9 cellular contexts compared by ENCODE assay signal in the genomic region with DNA sequence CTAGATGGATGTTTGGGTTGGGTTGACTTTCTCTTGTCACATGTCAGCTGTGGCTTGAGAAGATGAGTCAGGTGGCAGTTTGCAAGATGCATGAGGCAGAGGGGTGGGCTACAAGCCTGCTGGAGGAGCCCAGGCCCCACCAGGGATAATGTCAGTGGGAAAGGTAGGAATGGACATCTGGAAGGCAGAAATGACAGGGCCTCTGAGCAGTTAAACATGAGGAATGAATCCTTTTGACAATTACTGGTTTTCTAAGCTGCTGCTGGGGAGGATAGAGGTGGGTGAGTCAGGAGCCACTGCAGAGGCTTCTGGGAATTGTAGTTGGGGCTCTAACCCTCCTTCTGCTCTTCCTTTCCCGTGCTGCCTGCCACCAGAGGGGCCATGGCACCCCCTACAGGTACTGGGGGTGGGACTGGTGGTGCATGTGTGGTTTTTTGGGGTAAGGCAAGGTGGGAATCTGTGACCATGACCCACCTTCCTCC.
A peak's percentile ranks its signal among the peaks of the same experiment; 100 is the strongest.
DNase-seq lines count a peak whose midpoint lies in the region; TF ChIP-seq lines count a peak whose summit lies in the region.
"Had no signal": no experiment of that assay in that cellular context is flagged by ENCODE, and none has a peak within 500 bp of the region (broad histone marks: within the 10 kb centered on the region; RNA-seq: fewer than 3 reads in every experiment).

No MANE protein-coding gene starts in this region.

- H3K4me3 ChIP-seq in astrocyte of the spinal cord (ENCODE audit: low read depth, low read length): no peak overlapping the region

- DNase-seq in NK-92 treated with Interleukin-12 subunit alpha and Interleukin-12 subunit beta, amount 100 ng/mL, for 24 hours (lab: John Stamatoyannopoulos, UW): peak; percentile 11
- DNase-seq in NK-92 (lab: John Stamatoyannopoulos, UW; ENCODE audit: unreplicated experiment) (no peak), RKO (ENCODE audit: low spot score) (peak; percentile 52), astrocyte of the spinal cord (ENCODE audit: low read depth, low spot score) (no peak), NCI-H526 (lab: John Stamatoyannopoulos, UW) (no peak), NCI-H2171 treated with DMSO at 0.1 percent for 48 hours (lab: John Stamatoyannopoulos, UW) (no peak), GF-D8 (lab: John Stamatoyannopoulos, UW) (no peak)
- peak; percentile 18 for DNase-seq in stimulated activated CD8-positive, alpha-beta memory T cell treated with anti-CD3 and anti-CD28 coated beads, Interleukin-4, amount 100 ng/mL, for 24 hours (ENCODE audit: low read depth)
- DNase-seq: AML-193 had no signal

- in situ Hi-C loops in astrocyte of the spinal cord (cut with HindIII; ENCODE audit: low sequenced_read_pairs): no loop called here

- peak; percentile 13 for TF ChIP-seq CTCF in astrocyte of the spinal cord (IDR thresholded peaks at IDR 0.05; ENCODE audit: low read depth, low read length)

Comparison
In these comparisons a context has a peak if more than half of its experiments do, and no peak if none do; other contexts are left out.
1. DNase-seq: peak in NK-92 treated with Interleukin-12 subunit alpha and Interleukin-12 subunit beta, amount 100 ng/mL, for 24 hours (single experiment), RKO (single experiment) and stimulated activated CD8-positive, alpha-beta memory T cell treated with anti-CD3 and anti-CD28 coated beads, Interleukin-4, amount 100 ng/mL, for 24 hours (single experiment); none in NK-92 (single experiment), astrocyte of the spinal cord (single experiment), NCI-H526 (0 of 2), NCI-H2171 treated with DMSO at 0.1 percent for 48 hours (single experiment) and GF-D8 (single experiment).